In genomic region chr20:57941572-57942381, GRCh38 we compare ENCODE assay signal across 15 cellular contexts.
DNase-seq lines count a peak whose midpoint lies in the region; ATAC-seq and TF ChIP-seq lines count a peak whose summit lies in the region.
"Had no signal": no experiment of that assay in that cellular context is flagged by ENCODE, and none has a peak within 500 bp of the region (broad histone marks: within the 10 kb centered on the region; RNA-seq: fewer than 3 reads in every experiment).

No MANE protein-coding gene starts in this region.

- H3K9me3 ChIP-seq in HEK293 (ENCODE audit: control insufficient read depth, insufficient read depth, low read depth, low read length), result no peaks in the 10 kb centered on the region

- no peak overlapping the region for H3K4me3 ChIP-seq in HEK293 (ENCODE audit: low read depth, low read length)
- H3K4me3 ChIP-seq in epithelial cell of esophagus (ENCODE audit: low read length), result no peak overlapping the region
- H3K4me3 ChIP-seq: coronary artery, SK-N-MC had no signal

- H3K27ac ChIP-seq in HEK293 (ENCODE audit: extremely low read depth, low read depth, low read length), result no peak overlapping the region; the same call in 1 of the 2 replicates
- H3K27ac ChIP-seq: coronary artery, SK-N-MC had no signal

- H3K4me1 ChIP-seq in HEK293 (ENCODE audit: control insufficient read depth, insufficient read depth, low read length), result 0 out of 2 replicates have a peak, but pooled peaks cover 2% of the 10 kb centered on the region

- DNase-seq in NCI-H748 (lab: John Stamatoyannopoulos, UW; ENCODE audit: unreplicated experiment) (peak; percentile 82), epithelial cell of esophagus (ENCODE audit: low read depth) (peak; percentile 11), posterior vena cava (ENCODE audit: low spot score) (peak; percentile 61), NCI-H2196 treated with DMSO at 0.1 percent for 48 hours (lab: John Stamatoyannopoulos, UW; ENCODE audit: unreplicated experiment) (no peak), anterior cingulate cortex (lab: John Stamatoyannopoulos, UW) (no peak)
- DNase-seq: amniotic stem cell; C1 segment of cervical spinal cord; EL; stimulated activated CD4-positive, alpha-beta T cell treated with anti-CD3 and anti-CD28 coated beads, Interleukin-15, amount 100 ng/mL, for 24 hours had no signal

- no peak for ATAC-seq in activated CD4-positive, CD25-positive, alpha-beta regulatory T cell treated with anti-CD3 and anti-CD28 coated beads, Interleukin-2, amount 50 U/mL, for 24 hours
- ATAC-seq in GM21447 (IDR thresholded peaks at IDR 0.05; ENCODE audit: unreplicated experiment), result no peak
- ATAC-seq: HCT116 had no signal

- CTCF ChIA-PET in HEK293 (lab: Yijun Ruan, JAX), result no interaction called here

- TF ChIP-seq CTCF in HEK293 (tag by site-specific recombination; IDR thresholded peaks at IDR 0.05) (no peak), epithelial cell of esophagus (IDR thresholded peaks at IDR 0.05; ENCODE audit: insufficient read depth, low read depth, low read length, missing control alignments) (no peak)

- POLR2A ChIA-PET in HEK293 (lab: Yijun Ruan, JAX), result no interaction called here

- H3K36me3 ChIP-seq in HEK293 (ENCODE audit: control insufficient read depth in 2 of 2, insufficient read depth in 1 of 2, low read length in 2 of 2), result no peaks in the 10 kb centered on the region

- intact Hi-C loops in posterior vena cava (cut with DNase I), result no loop called here

TF ChIP-seq in HEK293, 187 proteins besides CTCF, POLR2A, EP300 and RAD21 (continues in another document):
- no peak for TF ChIP-seq ZNF48 (tag by site-specific recombination; IDR thresholded peaks at IDR 0.05)
- peak; percentile 98 for TF ChIP-seq ZIC2 (tag by site-specific recombination; IDR thresholded peaks at IDR 0.05)
- no peak for TF ChIP-seq ZNF221 (tag by site-specific recombination; IDR thresholded peaks at IDR 0.05; ENCODE audit: borderline replicate concordance)
- no peak for TF ChIP-seq ZBTB11 (tag by site-specific recombination; conservative IDR thresholded peaks at IDR 0.05; ENCODE audit: low read depth)
- no peak for TF ChIP-seq ZNF394 (tag by site-specific recombination; IDR thresholded peaks at IDR 0.05; ENCODE audit: borderline replicate concordance)
- TF ChIP-seq GLIS1 (tag by site-specific recombination; IDR thresholded peaks at IDR 0.05), result peak; percentile 99
- peak; percentile 37; the same call in 1 of the 2 replicates for TF ChIP-seq GFI1B (tag by site-specific recombination; IDR thresholded peaks at IDR 0.05)
- no peak for TF ChIP-seq INSM2 (tag by site-specific recombination; IDR thresholded peaks at IDR 0.05)
- no peak for TF ChIP-seq ZNF24 (tag by site-specific recombination; IDR thresholded peaks at IDR 0.05)
- TF ChIP-seq ZNF169 (tag by site-specific recombination; IDR thresholded peaks at IDR 0.05), result no peak
- TF ChIP-seq TSHZ1 (tag by site-specific recombination; IDR thresholded peaks at IDR 0.05; ENCODE audit: borderline replicate concordance), result 0 out of 2 replicates have a peak, but pooled peaks have one; percentile 27
- TF ChIP-seq ZBTB17 (tag by site-specific recombination; IDR thresholded peaks at IDR 0.05), result peak; percentile 49; the same call in 1 of the 2 replicates
- TF ChIP-seq ZNF175 (tag by site-specific recombination; IDR thresholded peaks at IDR 0.05), result no peak
- no peak for TF ChIP-seq ZFP69B (tag by site-specific recombination; IDR thresholded peaks at IDR 0.05)
- no peak for TF ChIP-seq MEIS1 (CRISPR knock-in tag; IDR thresholded peaks at IDR 0.05; ENCODE audit: borderline replicate concordance)
- TF ChIP-seq FEZF1 (tag by site-specific recombination; IDR thresholded peaks at IDR 0.05), result peak; percentile 22; the same call in 1 of the 2 replicates
- TF ChIP-seq ZNF223 (tag by site-specific recombination; IDR thresholded peaks at IDR 0.05), result no peak
- TF ChIP-seq ZNF623 (tag by site-specific recombination; IDR thresholded peaks at IDR 0.05), result no peak
- TF ChIP-seq ZBTB10 (tag by site-specific recombination; IDR thresholded peaks at IDR 0.05), result no peak
- no peak for TF ChIP-seq ZSCAN16 (tag by site-specific recombination; IDR thresholded peaks at IDR 0.05)
- no peak for TF ChIP-seq ZNF146 (tag by site-specific recombination; IDR thresholded peaks at IDR 0.05)
- TF ChIP-seq ZNF600 (tag by site-specific recombination; IDR thresholded peaks at IDR 0.05), result peak; percentile 53; the same call in 1 of the 2 replicates

Comparison
In these comparisons a context has a peak if more than half of its experiments do, and no peak if none do; other contexts are left out.
1. DNase-seq: peak in NCI-H748 (single experiment), epithelial cell of esophagus (single experiment) and posterior vena cava (single experiment); none in NCI-H2196 treated with DMSO at 0.1 percent for 48 hours (single experiment) and anterior cingulate cortex (0 of 58).